ENCODE assay signal across 18 cellular contexts in genomic region chr6:154462425-154462824, GRCh38. TPM values are rescaled to one million over a fixed set of nuclear protein-coding genes. Genes with fewer than 3 reads are reported as not detected.
DNase-seq lines count a peak whose midpoint lies in the region; ATAC-seq and TF ChIP-seq lines count a peak whose summit lies in the region.
"Had no signal": no experiment of that assay in that cellular context is flagged by ENCODE, and none has a peak within 500 bp of the region (broad histone marks: within the 10 kb centered on the region; RNA-seq: fewer than 3 reads in every experiment).

No MANE protein-coding gene starts in this region.

- H3F3A ChIP-seq in SK-N-SH (replicated peaks; ENCODE audit: insufficient read depth): peaks cover 3% of the 10 kb centered on the region

- POLR2A ChIA-PET in SK-N-SH (lab: Yijun Ruan, JAX): no interaction called here

- no peaks in the 10 kb centered on the region for H3K27me3 ChIP-seq in SK-N-SH (ENCODE audit: insufficient read depth)
- H3K27me3 ChIP-seq in osteoblast (ENCODE audit: insufficient read depth, low read length): no peaks in the 10 kb centered on the region
- H3K27me3 ChIP-seq: SJSA1 had no signal

- H3K4me1 ChIP-seq in SK-N-SH (ENCODE audit: control insufficient read depth in 1 of 2, insufficient read depth in 2 of 2, low read depth in 1 of 2, low read length in 1 of 2): peaks cover 12 to 63% of the 10 kb centered on the region in 2 experiments
- peaks cover 33% of the 10 kb centered on the region for H3K4me1 ChIP-seq in osteoblast (ENCODE audit: insufficient read depth, low read length)

- DNase-seq in NCI-H2196 (lab: John Stamatoyannopoulos, UW; ENCODE audit: unreplicated experiment) (peak; percentile 37), NCI-H2196 treated with DMSO at 0.1 percent for 48 hours (lab: John Stamatoyannopoulos, UW; ENCODE audit: unreplicated experiment) (no peak), ELR (ENCODE audit: low read depth) (peak; percentile 8), SK-N-SH (no peak), osteoblast (ENCODE audit: insufficient read length, low spot score, missing footprints) (no peak), NCI-H510A treated with DMSO at 0.1 percent for 48 hours (lab: John Stamatoyannopoulos, UW) (no peak), occipital lobe (lab: John Stamatoyannopoulos, UW) (no peak)
- DNase-seq: COR-L47, DMS153, NCI-H1092 treated with DMSO at 0.1 percent for 48 hours, NCI-H187, NCI-H2227 treated with DMSO at 0.1 percent for 48 hours, NCI-H774, T-cell had no signal

- no peaks in the 10 kb centered on the region for H4K20me1 ChIP-seq in SK-N-SH (ENCODE audit: insufficient read depth)
- H4K20me1 ChIP-seq in osteoblast (ENCODE audit: insufficient read depth, low read length): no peaks in the 10 kb centered on the region

- H3K9me2 ChIP-seq in SK-N-SH: no peaks in the 10 kb centered on the region

- TF ChIP-seq RAD21 in SK-N-SH (IDR thresholded peaks at IDR 0.05; ENCODE audit: low read length): no peak

- H3K4me2 ChIP-seq in SK-N-SH (no peak overlapping the region), osteoblast (ENCODE audit: insufficient read depth, low read length) (no peak overlapping the region)

- CTCF ChIA-PET in SK-N-SH (lab: Yijun Ruan, JAX): interaction anchor here (1.4 to 1.6 kb wide), 2 partner anchors 11 to 47 kb away, joined by 3 to 7 read pairs; no protein-coding TSS in a partner anchor

- 48% methylated on average over 5 of the region's 5 CpGs for WGBS in SK-N-SH (ENCODE audit: low lambda C conversion rate)

- H3K27ac ChIP-seq in SK-N-SH (ENCODE audit: low read depth in 2 of 2, low read length in 1 of 2) (peak overlapping the region in 1 of 2 experiments; percentile 58; a peak in 2 of 4 replicates), osteoblast (ENCODE audit: low read depth, low read length) (no peak overlapping the region)
- H3K27ac ChIP-seq: C4-2B, SJSA1 had no signal

- no peak overlapping the region for H3K4me3 ChIP-seq in SK-N-SH (ENCODE audit: low read depth in 2 of 2, low read length in 1 of 2)
- no peak overlapping the region for H3K4me3 ChIP-seq in osteoblast (ENCODE audit: insufficient read depth, low read length)
- H3K4me3 ChIP-seq: SJSA1 had no signal

- no peaks in the 10 kb centered on the region for H3K9me3 ChIP-seq in SK-N-SH
- H3K9me3 ChIP-seq in osteoblast (ENCODE audit: low read depth, low read length): no peaks in the 10 kb centered on the region
- H3K9me3 ChIP-seq: SJSA1 had no signal

- TF ChIP-seq CTCF in SK-N-SH (IDR thresholded peaks at IDR 0.05) (no peak), osteoblast (IDR thresholded peaks at IDR 0.05; ENCODE audit: extremely low read depth, low read depth, low read length) (no peak)

- TF ChIP-seq EP300 in SK-N-SH (IDR thresholded peaks at IDR 0.05; ENCODE audit: borderline replicate concordance in 1 of 2, low read depth in 1 of 2, low read length in 1 of 2): no peak

- ATAC-seq in HG02970 (IDR thresholded peaks at IDR 0.05; ENCODE audit: low FRiP score, unreplicated experiment): no peak
- ATAC-seq: HCT116, T-cell had no signal

- H3K79me2 ChIP-seq in SK-N-SH (ENCODE audit: insufficient read depth) (no peaks in the 10 kb centered on the region; the same call in none of the 2 replicates), osteoblast (ENCODE audit: insufficient read depth, low read length) (peaks cover 15% of the 10 kb centered on the region)

- no peak overlapping the region for H2AFZ ChIP-seq in SK-N-SH (ENCODE audit: low read depth)
- H2AFZ ChIP-seq in osteoblast (ENCODE audit: low read length): peak overlapping the region; percentile 38

- no peaks in the 10 kb centered on the region for H3K36me3 ChIP-seq in SK-N-SH (replicated peaks in 1 of 2; ENCODE audit: control insufficient read depth in 1 of 2, insufficient read depth in 2 of 2, low read length in 1 of 2)
- H3K36me3 ChIP-seq in osteoblast (ENCODE audit: insufficient read depth, low read length): no peaks in the 10 kb centered on the region
- H3K36me3 ChIP-seq: SJSA1 had no signal

- no peak overlapping the region for H3K9ac ChIP-seq in SK-N-SH

TF ChIP-seq in SK-N-SH, 30 proteins besides CTCF, POLR2A, EP300 and RAD21:
- TF ChIP-seq JUND (IDR thresholded peaks at IDR 0.05) (no peak), REST (IDR thresholded peaks at IDR 0.05; ENCODE audit: low read depth, low read length) (no peak), CHD2 (IDR thresholded peaks at IDR 0.05; ENCODE audit: low read length, partially characterized antibody) (no peak), YY1 (IDR thresholded peaks at IDR 0.05; ENCODE audit: low read depth) (no peak), ZBTB33 (IDR thresholded peaks at IDR 0.05; ENCODE audit: borderline replicate concordance, low read depth) (no peak), NFIC (IDR thresholded peaks at IDR 0.05; ENCODE audit: borderline replicate concordance) (peak; percentile 14; the same call in 1 of the 2 replicates), EZH2phosphoT487 (IDR thresholded peaks at IDR 0.05; ENCODE audit: borderline replicate concordance, low read depth) (no peak)

RNA-seq across cellular contexts. Expression of gene CNKSR3, which starts 48.1 kb away (rescaled TPM):
- 1.6 TPM in 2 replicates for polyA plus RNA-seq in SK-N-SH (2012; rRNA removed)
- 2.4 and 2.5 TPM in 2 replicates for polyA plus RNA-seq in SK-N-SH (2012; cell fraction: cytosol; rRNA removed)
- 1.7 and 2.8 TPM in 2 replicates for polyA plus RNA-seq in SK-N-SH (2012; cell fraction: nucleus; rRNA removed)
- total RNA-seq in osteoblast (4.7 and 5.4 TPM in 2 replicates), occipital lobe (3.0 TPM)

Comparison
In these comparisons a context has a peak if more than half of its experiments do, and no peak if none do; other contexts are left out.
1. DNase-seq: peak in NCI-H2196 (single experiment) and ELR (single experiment); none in NCI-H2196 treated with DMSO at 0.1 percent for 48 hours (single experiment), SK-N-SH (single experiment), osteoblast (single experiment), NCI-H510A treated with DMSO at 0.1 percent for 48 hours (single experiment) and occipital lobe (single experiment).